In genomic region chr3:72470899-72471298, GRCh38 we compare ENCODE assay signal across 1 cellular context.
TF ChIP-seq lines count a peak whose summit lies in the region.

No MANE protein-coding gene starts in this region.

TF ChIP-seq in HepG2, 621 proteins besides CTCF, POLR2A, EP300 and RAD21:
- TF ChIP-seq ELF1 (CRISPR knock-in tag; IDR thresholded peaks at IDR 0.05) (no peak), ZNF274 (CRISPR knock-in tag; IDR thresholded peaks at IDR 0.05) (no peak), SMYD3 (CRISPR knock-in tag; IDR thresholded peaks at IDR 0.05) (0 out of 2 replicates have a peak, but pooled peaks have one; percentile 24), KAT2B (IDR thresholded peaks at IDR 0.05; ENCODE audit: borderline replicate concordance, low read depth, low read length) (peak; percentile 7; the same call in 1 of the 2 replicates), HNF4A (CRISPR knock-in tag; IDR thresholded peaks at IDR 0.05) (peak; percentile 44; the same call in 1 of the 2 replicates)
